Comparison of ENCODE assay signal across 11 cellular contexts in genomic region chr19:16373539-16373938, GRCh38. TPM values are rescaled to one million over a fixed set of nuclear protein-coding genes. Genes with fewer than 3 reads are reported as not detected.
DNase-seq lines count a peak whose midpoint lies in the region; ATAC-seq, FAIRE-seq and TF ChIP-seq lines count a peak whose summit lies in the region.
"Had no signal": no experiment of that assay in that cellular context is flagged by ENCODE, and none has a peak within 500 bp of the region (broad histone marks: within the 10 kb centered on the region; RNA-seq: fewer than 3 reads in every experiment).

No MANE protein-coding gene starts in this region.

- DNase-seq in H54 (ENCODE audit: insufficient read length, low spot score) (peak; percentile 47), left ventricle myocardium superior (no peak), skeletal muscle cell (ENCODE audit: low read depth) (peak; percentile 74), NCI-H2171 (lab: John Stamatoyannopoulos, UW) (no peak), cortex of kidney (lab: John Stamatoyannopoulos, UW) (no peak)
- DNase-seq: kidney glomerular epithelial cell, NCI-H1048 had no signal

- no peak for TF ChIP-seq POLR2A in H54 (IDR thresholded peaks at IDR 0.05; ENCODE audit: low read depth, low read length)

- FAIRE-seq in H54 (lab: Jason Lieb, UNC) = peak; percentile 67
- FAIRE-seq: urothelium cell line had no signal

- H3K36me3 Mint-ChIP-seq in activated T-helper 17 cell treated with anti-CD3 and anti-CD28 coated beads, Interleukin-2, amount 50 U/mL, for 72 hours (ENCODE audit: low read depth) = peaks cover 32% of the 10 kb centered on the region

- H3K4me3 Mint-ChIP-seq in activated T-helper 17 cell treated with anti-CD3 and anti-CD28 coated beads, Interleukin-2, amount 50 U/mL, for 72 hours = peak overlapping the region; percentile 24

- peaks cover 57% of the 10 kb centered on the region for H3K4me1 Mint-ChIP-seq in activated T-helper 17 cell treated with anti-CD3 and anti-CD28 coated beads, Interleukin-2, amount 50 U/mL, for 72 hours

- H3K9me3 Mint-ChIP-seq in activated T-helper 17 cell treated with anti-CD3 and anti-CD28 coated beads, Interleukin-2, amount 50 U/mL, for 72 hours = no peaks in the 10 kb centered on the region

- peaks cover 4% of the 10 kb centered on the region for H3K27me3 Mint-ChIP-seq in activated T-helper 17 cell treated with anti-CD3 and anti-CD28 coated beads, Interleukin-2, amount 50 U/mL, for 72 hours

- intact Hi-C loops in left ventricle myocardium superior (cut with micrococcal nuclease) = no loop called here

- ATAC-seq in activated T-helper 17 cell treated with anti-CD3 and anti-CD28 coated beads, Interleukin-2, amount 50 U/mL, for 72 hours (replicated peaks) = no peak
- peak; percentile 32 for ATAC-seq in left ventricle myocardium superior
- ATAC-seq in GM18511 (IDR thresholded peaks at IDR 0.05; ENCODE audit: unreplicated experiment) = no peak
- ATAC-seq in HG03521 (IDR thresholded peaks at IDR 0.05; ENCODE audit: unreplicated experiment) = no peak

- no peak overlapping the region for H3K27ac Mint-ChIP-seq in activated T-helper 17 cell treated with anti-CD3 and anti-CD28 coated beads, Interleukin-2, amount 50 U/mL, for 72 hours

- no peak overlapping the region for H3K4me3 ChIP-seq in skeletal muscle cell (ENCODE audit: low read depth, low read length)

RNA-seq across cellular contexts. Expression of gene KLF2, which starts 48.9 kb away (rescaled TPM):
- 1 to 10 TPM; 1.9 to 9.9 TPM for total RNA-seq in activated T-helper 17 cell treated with anti-CD3 and anti-CD28 coated beads, Interleukin-2, amount 50 U/mL, for 72 hours
- total RNA-seq in left ventricle myocardium superior = 72.1 TPM

Comparison
In these comparisons a context has a peak if more than half of its experiments do, and no peak if none do; other contexts are left out.
1. DNase-seq: peak in H54 (single experiment) and skeletal muscle cell (single experiment); none in left ventricle myocardium superior (single experiment), NCI-H2171 (single experiment) and cortex of kidney (single experiment).